25 cellular contexts compared by ENCODE assay signal in the genomic region with DNA sequence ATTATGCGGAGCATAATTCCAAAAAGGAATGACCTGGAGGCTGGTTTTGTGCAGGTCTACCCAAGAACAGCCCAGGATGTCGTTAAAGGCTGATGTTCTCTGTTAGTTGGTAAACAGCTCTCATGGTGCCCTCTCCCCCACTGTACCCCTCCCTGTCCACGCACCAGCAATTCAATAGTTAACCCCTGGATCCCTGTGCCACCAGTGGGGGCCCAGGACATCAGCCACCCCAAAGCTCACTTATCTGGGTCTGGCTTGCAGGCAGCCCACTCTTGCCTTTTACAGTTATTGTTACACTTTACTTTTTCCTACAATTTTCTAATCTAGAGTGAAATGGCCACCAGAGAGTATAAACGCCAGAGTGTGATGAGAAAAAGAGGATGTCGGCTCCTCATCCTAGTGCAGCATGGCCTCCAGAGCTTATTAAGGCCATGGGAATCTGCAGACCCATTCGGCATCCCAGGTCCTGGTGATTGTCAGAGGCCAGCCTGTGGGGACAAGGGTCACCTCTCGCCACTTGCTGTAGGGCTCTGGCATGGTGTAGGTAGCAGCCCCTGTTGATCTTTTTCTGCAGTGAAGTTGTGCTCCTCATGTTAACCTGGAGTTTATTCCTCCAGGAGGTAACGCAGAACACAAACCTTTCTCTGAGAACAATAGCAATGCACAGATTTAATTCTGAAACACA. TPM values are rescaled to one million over a fixed set of nuclear protein-coding genes. Genes with fewer than 3 reads are reported as not detected.
"Had no signal": no experiment of that assay in that cellular context is flagged by ENCODE, and none has a peak within 500 bp of the region (broad histone marks: within the 10 kb centered on the region; RNA-seq: fewer than 3 reads in every experiment).

No MANE protein-coding gene starts in this region.

- H3K4me3 Mint-ChIP-seq: effector memory CD8-positive, alpha-beta T cell; memory B cell; mesothelial cell of epicardium; natural killer cell treated with Interleukin-12 subunit alpha and Interleukin-12 subunit beta and Interleukin-15 and Interleukin-18, amount 100 ng/mL, for 72 hours; neural progenitor cell; stimulated activated naive CD8-positive, alpha-beta T cell treated with anti-CD3 and anti-CD28 coated beads, Interleukin-15, amount 100 ng/mL, for 72 hours had no signal

- H3K27me3 ChIP-seq: neural progenitor cell, thyroid gland had no signal

- H3K36me3 Mint-ChIP-seq: memory B cell; mesothelial cell of epicardium; naive B cell; natural killer cell treated with Interleukin-12 subunit alpha and Interleukin-12 subunit beta and Interleukin-15 and Interleukin-18, amount 100 ng/mL, for 72 hours; neural progenitor cell had no signal

- H3K9me3 Mint-ChIP-seq: effector memory CD8-positive, alpha-beta T cell; mesothelial cell of epicardium; natural killer cell treated with Interleukin-12 subunit alpha and Interleukin-12 subunit beta and Interleukin-15 and Interleukin-18, amount 100 ng/mL, for 72 hours; neural progenitor cell; stimulated activated naive CD8-positive, alpha-beta T cell treated with anti-CD3 and anti-CD28 coated beads, Interleukin-15, amount 100 ng/mL, for 72 hours had no signal

- H3K36me3 ChIP-seq: esophagus squamous epithelium, neural progenitor cell, thyroid gland had no signal

- H3K27ac Mint-ChIP-seq: effector memory CD8-positive, alpha-beta T cell; memory B cell; mesothelial cell of epicardium; natural killer cell treated with Interleukin-12 subunit alpha and Interleukin-12 subunit beta and Interleukin-15 and Interleukin-18, amount 100 ng/mL, for 72 hours; neural progenitor cell; stimulated activated naive CD8-positive, alpha-beta T cell treated with anti-CD3 and anti-CD28 coated beads, Interleukin-15, amount 100 ng/mL, for 72 hours had no signal

- H3K27ac ChIP-seq: esophagus squamous epithelium, neural progenitor cell, psoas muscle, skin epidermis, thyroid gland had no signal

- H3K27me3 Mint-ChIP-seq: memory B cell had no signal

- H3K4me1 Mint-ChIP-seq: memory B cell; naive B cell; stimulated activated naive CD8-positive, alpha-beta T cell treated with anti-CD3 and anti-CD28 coated beads, Interleukin-15, amount 100 ng/mL, for 72 hours had no signal

- H3K9ac ChIP-seq: neural progenitor cell had no signal

- H3K4me3 ChIP-seq: esophagus squamous epithelium, lung, mucosa of descending colon, neural progenitor cell, psoas muscle, skin epidermis, thyroid gland had no signal

- DNase-seq: cortex of kidney; effector memory CD8-positive, alpha-beta T cell; erythroblast; esophagus squamous epithelium; kidney; mucosa of descending colon; naive B cell; nucleus accumbens; psoas muscle; right cardiac atrium; stimulated activated CD4-positive, alpha-beta T cell treated with anti-CD3 and anti-CD28 coated beads, Interleukin-15, amount 100 ng/mL, for 24 hours; stimulated activated CD4-positive, alpha-beta T cell treated with anti-CD3 and anti-CD28 coated beads, Interleukin-2, amount 100 ng/mL, for 48 hours; stimulated activated naive CD4-positive, alpha-beta T cell; stimulated activated naive CD8-positive, alpha-beta T cell treated with anti-CD3 and anti-CD28 coated beads, Interleukin-15, amount 100 ng/mL, for 72 hours; thyroid gland; trophoblast cell had no signal

- H3K4me1 ChIP-seq: psoas muscle, thyroid gland had no signal

- H3K9me3 ChIP-seq: esophagus squamous epithelium, mucosa of descending colon, psoas muscle, thyroid gland had no signal

RNA-seq across cellular contexts. Expression of a gene that starts 30.3 kb away (rescaled TPM):
- total RNA-seq: dermis microvascular lymphatic vessel endothelial cell; frontal cortex; left lobe of liver; natural killer cell treated with Interleukin-12 subunit alpha and Interleukin-12 subunit beta and Interleukin-15 and Interleukin-18, amount 100 ng/mL, for 72 hours had no signal
